Comparison of ENCODE assay signal across 2 cellular contexts in genomic region chr10:114604357-114605129, GRCh38.
TF ChIP-seq lines count a peak whose summit lies in the region.

No MANE protein-coding gene starts in this region.

TF ChIP-seq in GM23338, 12 proteins besides CTCF, POLR2A, EP300 and RAD21 (continued from another document):
- TF ChIP-seq, protein P1, sequence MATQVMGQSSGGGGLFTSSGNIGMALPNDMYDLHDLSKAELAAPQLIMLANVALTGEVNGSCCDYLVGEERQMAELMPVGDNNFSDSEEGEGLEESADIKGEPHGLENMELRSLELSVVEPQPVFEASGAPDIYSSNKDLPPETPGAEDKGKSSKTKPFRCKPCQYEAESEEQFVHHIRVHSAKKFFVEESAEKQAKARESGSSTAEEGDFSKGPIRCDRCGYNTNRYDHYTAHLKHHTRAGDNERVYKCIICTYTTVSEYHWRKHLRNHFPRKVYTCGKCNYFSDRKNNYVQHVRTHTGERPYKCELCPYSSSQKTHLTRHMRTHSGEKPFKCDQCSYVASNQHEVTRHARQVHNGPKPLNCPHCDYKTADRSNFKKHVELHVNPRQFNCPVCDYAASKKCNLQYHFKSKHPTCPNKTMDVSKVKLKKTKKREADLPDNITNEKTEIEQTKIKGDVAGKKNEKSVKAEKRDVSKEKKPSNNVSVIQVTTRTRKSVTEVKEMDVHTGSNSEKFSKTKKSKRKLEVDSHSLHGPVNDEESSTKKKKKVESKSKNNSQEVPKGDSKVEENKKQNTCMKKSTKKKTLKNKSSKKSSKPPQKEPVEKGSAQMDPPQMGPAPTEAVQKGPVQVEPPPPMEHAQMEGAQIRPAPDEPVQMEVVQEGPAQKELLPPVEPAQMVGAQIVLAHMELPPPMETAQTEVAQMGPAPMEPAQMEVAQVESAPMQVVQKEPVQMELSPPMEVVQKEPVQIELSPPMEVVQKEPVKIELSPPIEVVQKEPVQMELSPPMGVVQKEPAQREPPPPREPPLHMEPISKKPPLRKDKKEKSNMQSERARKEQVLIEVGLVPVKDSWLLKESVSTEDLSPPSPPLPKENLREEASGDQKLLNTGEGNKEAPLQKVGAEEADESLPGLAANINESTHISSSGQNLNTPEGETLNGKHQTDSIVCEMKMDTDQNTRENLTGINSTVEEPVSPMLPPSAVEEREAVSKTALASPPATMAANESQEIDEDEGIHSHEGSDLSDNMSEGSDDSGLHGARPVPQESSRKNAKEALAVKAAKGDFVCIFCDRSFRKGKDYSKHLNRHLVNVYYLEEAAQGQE (IDR thresholded peaks at IDR 0.05; ENCODE audit: unreplicated experiment): no peak
- TF ChIP-seq EZH2phosphoT487 (IDR thresholded peaks at IDR 0.05; ENCODE audit: unreplicated experiment) (no peak), ZNF331 (CRISPR knock-in tag; IDR thresholded peaks at IDR 0.05; ENCODE audit: low read depth) (no peak), ETS1 (IDR thresholded peaks at IDR 0.05) (no peak), POLR2AphosphoS5 (IDR thresholded peaks at IDR 0.05; ENCODE audit: low read depth) (no peak), ZNF462 (CRISPR knock-in tag; IDR thresholded peaks at IDR 0.05) (no peak), EZH2 (IDR thresholded peaks at IDR 0.05; ENCODE audit: low read depth, unreplicated experiment) (no peak), STAT1 (IDR thresholded peaks at IDR 0.05; ENCODE audit: unreplicated experiment) (no peak)
TF ChIP-seq in GM23338: peak in this region for 0.

TF ChIP-seq in WTC11, 78 proteins besides CTCF, POLR2A, EP300 and RAD21:
- TF ChIP-seq STAT6 (CRISPR knock-in tag; conservative IDR thresholded peaks at IDR 0.05; ENCODE audit: low read depth) (no peak), GABPB1 (CRISPR knock-in tag; IDR thresholded peaks at IDR 0.05) (no peak), GRHL2 (CRISPR knock-in tag; IDR thresholded peaks at IDR 0.05; ENCODE audit: insufficient replicate concordance, severe bottlenecking) (no peak), MYBL2 (CRISPR knock-in tag; IDR thresholded peaks at IDR 0.05) (no peak), ELF4 (CRISPR knock-in tag; IDR thresholded peaks at IDR 0.05; ENCODE audit: low read depth) (no peak), ZNF121 (CRISPR knock-in tag; IDR thresholded peaks at IDR 0.05) (no peak), SOX15 (CRISPR knock-in tag; IDR thresholded peaks at IDR 0.05) (no peak), FOXJ3 (CRISPR knock-in tag; IDR thresholded peaks at IDR 0.05; ENCODE audit: borderline replicate concordance) (no peak), IRF1 (CRISPR knock-in tag; IDR thresholded peaks at IDR 0.05) (no peak), NR1H2 (CRISPR knock-in tag; IDR thresholded peaks at IDR 0.05) (no peak), ZNF416 (CRISPR knock-in tag; IDR thresholded peaks at IDR 0.05) (no peak), CBFB (CRISPR knock-in tag; IDR thresholded peaks at IDR 0.05; ENCODE audit: low read depth) (no peak), ATF2 (CRISPR knock-in tag; IDR thresholded peaks at IDR 0.05; ENCODE audit: borderline replicate concordance, low read depth) (no peak), EMX1 (CRISPR knock-in tag; IDR thresholded peaks at IDR 0.05) (no peak)
- TF ChIP-seq, protein P2, sequence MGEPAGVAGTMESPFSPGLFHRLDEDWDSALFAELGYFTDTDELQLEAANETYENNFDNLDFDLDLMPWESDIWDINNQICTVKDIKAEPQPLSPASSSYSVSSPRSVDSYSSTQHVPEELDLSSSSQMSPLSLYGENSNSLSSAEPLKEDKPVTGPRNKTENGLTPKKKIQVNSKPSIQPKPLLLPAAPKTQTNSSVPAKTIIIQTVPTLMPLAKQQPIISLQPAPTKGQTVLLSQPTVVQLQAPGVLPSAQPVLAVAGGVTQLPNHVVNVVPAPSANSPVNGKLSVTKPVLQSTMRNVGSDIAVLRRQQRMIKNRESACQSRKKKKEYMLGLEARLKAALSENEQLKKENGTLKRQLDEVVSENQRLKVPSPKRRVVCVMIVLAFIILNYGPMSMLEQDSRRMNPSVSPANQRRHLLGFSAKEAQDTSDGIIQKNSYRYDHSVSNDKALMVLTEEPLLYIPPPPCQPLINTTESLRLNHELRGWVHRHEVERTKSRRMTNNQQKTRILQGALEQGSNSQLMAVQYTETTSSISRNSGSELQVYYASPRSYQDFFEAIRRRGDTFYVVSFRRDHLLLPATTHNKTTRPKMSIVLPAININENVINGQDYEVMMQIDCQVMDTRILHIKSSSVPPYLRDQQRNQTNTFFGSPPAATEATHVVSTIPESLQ (CRISPR knock-in tag; IDR thresholded peaks at IDR 0.05): no peak
- TF ChIP-seq, protein P3, sequence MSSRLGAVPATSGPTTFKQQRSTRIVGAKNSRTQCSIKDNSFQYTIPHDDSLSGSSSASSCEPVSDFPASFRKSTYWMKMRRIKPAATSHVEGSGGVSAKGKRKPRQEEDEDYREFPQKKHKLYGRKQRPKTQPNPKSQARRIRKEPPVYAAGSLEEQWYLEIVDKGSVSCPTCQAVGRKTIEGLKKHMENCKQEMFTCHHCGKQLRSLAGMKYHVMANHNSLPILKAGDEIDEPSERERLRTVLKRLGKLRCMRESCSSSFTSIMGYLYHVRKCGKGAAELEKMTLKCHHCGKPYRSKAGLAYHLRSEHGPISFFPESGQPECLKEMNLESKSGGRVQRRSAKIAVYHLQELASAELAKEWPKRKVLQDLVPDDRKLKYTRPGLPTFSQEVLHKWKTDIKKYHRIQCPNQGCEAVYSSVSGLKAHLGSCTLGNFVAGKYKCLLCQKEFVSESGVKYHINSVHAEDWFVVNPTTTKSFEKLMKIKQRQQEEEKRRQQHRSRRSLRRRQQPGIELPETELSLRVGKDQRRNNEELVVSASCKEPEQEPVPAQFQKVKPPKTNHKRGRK (CRISPR knock-in tag; IDR thresholded peaks at IDR 0.05; ENCODE audit: borderline replicate concordance): no peak
